Comparison of ENCODE assay signal across 9 cellular contexts in the genomic region with DNA sequence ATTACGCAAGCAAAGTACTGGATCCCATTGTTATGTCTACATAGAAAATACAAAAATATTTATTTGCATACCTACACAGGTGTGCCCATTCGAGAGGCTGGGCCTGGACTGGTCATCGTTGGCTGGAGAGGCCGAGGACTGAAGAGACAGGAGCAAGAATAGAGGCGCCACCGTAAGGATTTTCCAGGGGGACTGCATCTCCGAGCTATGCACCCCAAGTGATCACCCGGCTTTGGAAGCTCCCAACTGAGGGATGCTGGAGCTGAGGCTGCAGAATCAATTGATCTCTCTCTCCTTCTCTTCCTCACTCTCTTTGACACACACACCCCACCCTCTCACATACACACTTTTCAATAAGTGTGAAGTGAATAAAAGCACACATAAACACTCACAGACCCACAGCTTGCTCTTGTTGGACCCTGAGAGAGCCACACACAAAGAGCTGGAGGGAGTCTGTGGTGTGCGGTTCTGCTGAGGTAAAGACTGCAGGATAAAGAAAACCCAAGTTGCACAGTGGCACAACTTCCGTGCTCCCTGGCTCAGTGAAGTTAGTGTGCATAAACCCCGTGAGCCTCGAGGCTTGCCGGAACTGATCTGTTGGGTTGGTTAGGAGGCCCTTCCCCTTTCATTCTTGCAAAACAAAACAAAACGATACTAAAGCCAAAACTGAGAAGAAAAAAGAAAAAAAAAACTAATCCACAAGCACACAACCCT. TPM values are rescaled to one million over a fixed set of nuclear protein-coding genes. Genes with fewer than 3 reads are reported as not detected.
A peak's percentile ranks its signal among the peaks of the same experiment; 100 is the strongest.
DNase-seq lines count a peak whose midpoint lies in the region; ATAC-seq and TF ChIP-seq lines count a peak whose summit lies in the region.
"Had no signal": no experiment of that assay in that cellular context is flagged by ENCODE, and none has a peak within 500 bp of the region (broad histone marks: within the 10 kb centered on the region; RNA-seq: fewer than 3 reads in every experiment).

A gene with protein sequence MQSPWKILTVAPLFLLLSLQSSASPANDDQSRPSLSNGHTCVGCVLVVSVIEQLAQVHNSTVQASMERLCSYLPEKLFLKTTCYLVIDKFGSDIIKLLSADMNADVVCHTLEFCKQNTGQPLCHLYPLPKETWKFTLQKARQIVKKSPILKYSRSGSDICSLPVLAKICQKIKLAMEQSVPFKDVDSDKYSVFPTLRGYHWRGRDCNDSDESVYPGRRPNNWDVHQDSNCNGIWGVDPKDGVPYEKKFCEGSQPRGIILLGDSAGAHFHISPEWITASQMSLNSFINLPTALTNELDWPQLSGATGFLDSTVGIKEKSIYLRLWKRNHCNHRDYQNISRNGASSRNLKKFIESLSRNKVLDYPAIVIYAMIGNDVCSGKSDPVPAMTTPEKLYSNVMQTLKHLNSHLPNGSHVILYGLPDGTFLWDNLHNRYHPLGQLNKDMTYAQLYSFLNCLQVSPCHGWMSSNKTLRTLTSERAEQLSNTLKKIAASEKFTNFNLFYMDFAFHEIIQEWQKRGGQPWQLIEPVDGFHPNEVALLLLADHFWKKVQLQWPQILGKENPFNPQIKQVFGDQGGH (minus strand): TSS at position 544 of the 714 bp plus-strand sequence. CDS start 346 bp downstream, at position 198.

- in situ Hi-C loops in brain microvascular endothelial cell (cut with HindIII; ENCODE audit: low pct_ligation_motif_present, low sequenced_read_pairs) = no loop called here

- intact Hi-C loops in Calu3 (cut with micrococcal nuclease; ENCODE audit: unreplicated experiment) = no loop called here

- ATAC-seq in GM18520 (IDR thresholded peaks at IDR 0.05; ENCODE audit: unreplicated experiment) (peak; percentile 50), HG03025 (IDR thresholded peaks at IDR 0.05; ENCODE audit: low FRiP score, unreplicated experiment) (peak; percentile 88)

- H3K27me3 Mint-ChIP-seq in T-helper 2 cell treated with Interferon-gamma antibody and Interleukin-4, amounts not matched to agents 5 μg/mL and 100 μg/mL, for 36 hours (ENCODE audit: low read depth) = no peaks in the 10 kb centered on the region
- H3K27me3 Mint-ChIP-seq in Calu3 (ENCODE audit: unreplicated experiment) = no peaks in the 10 kb centered on the region

- BruUV-seq in Calu3 (replicated peaks; lab: Mats Ljungman, UMichigan) = no TSS peak

- CTCF ChIA-PET in Calu3 (lab: Charles Lee) = interaction anchor here (0.7 kb wide), 1 partner anchor 809 kb away, joined by 3 read pairs; no protein-coding TSS in a partner anchor

- H3K36me3 Mint-ChIP-seq in T-helper 2 cell treated with Interferon-gamma antibody and Interleukin-4, amounts not matched to agents 5 μg/mL and 100 μg/mL, for 36 hours (ENCODE audit: low read depth) = peaks cover 23% of the 10 kb centered on the region
- H3K36me3 Mint-ChIP-seq in Calu3 (ENCODE audit: insufficient read depth, unreplicated experiment) = no peaks in the 10 kb centered on the region

- H3K27ac Mint-ChIP-seq in T-helper 2 cell treated with Interferon-gamma antibody and Interleukin-4, amounts not matched to agents 5 μg/mL and 100 μg/mL, for 36 hours = peak within 1 kb of the TSS; percentile 96
- H3K27ac Mint-ChIP-seq in Calu3 (ENCODE audit: unreplicated experiment) = no peak within 1 kb of the TSS

- peaks cover 77% of the 10 kb centered on the region for H3K4me1 Mint-ChIP-seq in T-helper 2 cell treated with Interferon-gamma antibody and Interleukin-4, amounts not matched to agents 5 μg/mL and 100 μg/mL, for 36 hours (ENCODE audit: low read depth)
- peaks cover 3% of the 10 kb centered on the region for H3K4me1 Mint-ChIP-seq in Calu3 (ENCODE audit: low read depth, unreplicated experiment)

- H3K4me3 Mint-ChIP-seq in T-helper 2 cell treated with Interferon-gamma antibody and Interleukin-4, amounts not matched to agents 5 μg/mL and 100 μg/mL, for 36 hours = peak within 1 kb of the TSS; percentile 97
- no peak within 1 kb of the TSS for H3K4me3 Mint-ChIP-seq in Calu3 (ENCODE audit: low read depth, unreplicated experiment)

- no peak for TF ChIP-seq CTCF in brain microvascular endothelial cell (IDR thresholded peaks at IDR 0.05; ENCODE audit: low read depth, low read length, missing control alignments)
- no peak for TF ChIP-seq CTCF in Calu3 (IDR thresholded peaks at IDR 0.05; ENCODE audit: unreplicated experiment)

- H3K27ac ChIP-seq in brain microvascular endothelial cell = no peak within 1 kb of the TSS

- peak; percentile 83 for DNase-seq in T-helper 2 cell treated with Interferon-gamma antibody and Interleukin-4, amounts not matched to agents 5 μg/mL and 100 μg/mL, for 36 hours (ENCODE audit: low spot score)
- DNase-seq in astrocyte of the hippocampus (ENCODE audit: low read depth, low spot score) (peak; percentile 19), putamen (ENCODE audit: low spot score) (peak; percentile 22), brain microvascular endothelial cell (no peak), Calu3 (no peak), COLO829 (ENCODE audit: low spot score) (no peak)

- H3K9me3 Mint-ChIP-seq in T-helper 2 cell treated with Interferon-gamma antibody and Interleukin-4, amounts not matched to agents 5 μg/mL and 100 μg/mL, for 36 hours = peaks cover 6% of the 10 kb centered on the region
- no peaks in the 10 kb centered on the region for H3K9me3 Mint-ChIP-seq in Calu3 (ENCODE audit: low read depth, unreplicated experiment)

- no peak within 1 kb of the TSS for H3K4me3 ChIP-seq in brain microvascular endothelial cell (ENCODE audit: low read depth, low read length)

- H3K36me3 ChIP-seq in brain microvascular endothelial cell (replicated peaks) = no peaks in the 10 kb centered on the region

- H3K27me3 ChIP-seq in brain microvascular endothelial cell (replicated peaks) = no peaks in the 10 kb centered on the region

RNA-seq across cellular contexts. Expression of the gene that starts here (rescaled TPM):
- not detected in 2 replicates for total RNA-seq in Calu3 (2022)
- total RNA-seq: fibroblast of villous mesenchyme had no signal

Comparison
In these comparisons a context has a peak if more than half of its experiments do, and no peak if none do; other contexts are left out.
1. DNase-seq: peak in T-helper 2 cell treated with Interferon-gamma antibody and Interleukin-4, amounts not matched to agents 5 μg/mL and 100 μg/mL, for 36 hours (single experiment), astrocyte of the hippocampus (single experiment) and putamen (single experiment); none in brain microvascular endothelial cell (single experiment), Calu3 (single experiment) and COLO829 (single experiment).